ENCODE assay signal across 22 cellular contexts in the genomic region with DNA sequence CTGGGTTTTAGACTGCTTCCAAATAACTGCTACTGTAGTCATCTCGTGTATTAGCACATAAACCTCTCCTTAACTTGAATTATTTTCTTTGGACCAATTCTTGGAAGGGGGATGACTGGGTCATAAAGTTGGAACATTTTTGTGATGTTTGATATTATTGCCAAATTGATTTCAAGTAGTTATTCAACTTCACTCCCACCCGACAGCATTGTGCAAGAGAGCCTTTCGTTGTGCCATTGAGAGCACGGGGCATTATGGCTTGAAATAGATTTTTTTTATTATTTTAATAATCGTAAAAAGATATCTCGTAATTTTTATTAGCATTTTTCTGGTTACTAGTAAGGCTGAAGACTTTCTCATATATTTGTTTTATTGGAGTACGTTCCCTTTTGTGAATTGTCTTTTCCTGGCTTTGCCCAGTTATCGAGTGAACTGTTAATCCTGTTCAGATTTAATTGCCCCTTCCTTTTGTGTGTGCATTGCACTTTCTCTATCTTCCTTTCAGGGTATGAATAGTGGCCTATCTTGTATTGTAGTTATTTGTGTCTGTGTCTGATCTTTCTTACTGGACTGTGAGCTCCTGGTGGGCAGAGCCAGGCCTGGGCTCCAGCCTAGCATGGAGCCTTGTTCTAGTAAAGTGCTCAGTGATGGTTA.
DNase-seq lines count a peak whose midpoint lies in the region; FAIRE-seq and TF ChIP-seq lines count a peak whose summit lies in the region.
"Had no signal": no experiment of that assay in that cellular context is flagged by ENCODE, and none has a peak within 500 bp of the region (broad histone marks: within the 10 kb centered on the region; RNA-seq: fewer than 3 reads in every experiment).

No MANE protein-coding gene starts in this region.

- H3K9me3 ChIP-seq in osteoblast (ENCODE audit: low read depth, low read length), result no peaks in the 10 kb centered on the region
- no peaks in the 10 kb centered on the region for H3K9me3 ChIP-seq in uterus
- no peaks in the 10 kb centered on the region for H3K9me3 ChIP-seq in thyroid gland
- H3K9me3 ChIP-seq: Caco-2, MG63 had no signal

- WGBS in thyroid gland, 2 donors, result 73 to 77% methylated on average over 8 of the region's 8 CpGs

- H3K27ac ChIP-seq in VCaP (peak overlapping the region; percentile 45), osteoblast (ENCODE audit: low read depth, low read length) (no peak overlapping the region), uterus (no peak overlapping the region), thyroid gland (no peak overlapping the region)
- H3K27ac ChIP-seq: A549, C4-2B, RWPE1 had no signal

- H3K79me2 ChIP-seq in osteoblast (ENCODE audit: insufficient read depth, low read length), result no peaks in the 10 kb centered on the region

- intact Hi-C loops in uterus (cut with DNase I; ENCODE audit: low total_unique reads) (loop anchor here (5.0 kb wide), 1 partner anchor 250 kb away; no protein-coding TSS in a partner anchor), thyroid gland (cut with DNase I) (no loop called here)

- H3K4me1 ChIP-seq in osteoblast (ENCODE audit: insufficient read depth, low read length) (no peaks in the 10 kb centered on the region), uterus (no peaks in the 10 kb centered on the region), thyroid gland (no peaks in the 10 kb centered on the region)
- H3K4me1 ChIP-seq: A549, Caco-2 had no signal

- H4K20me1 ChIP-seq in osteoblast (ENCODE audit: insufficient read depth, low read length), result no peaks in the 10 kb centered on the region

- no peaks in the 10 kb centered on the region for H3K36me3 ChIP-seq in osteoblast (ENCODE audit: insufficient read depth, low read length)
- H3K36me3 ChIP-seq in uterus, result no peaks in the 10 kb centered on the region
- H3K36me3 ChIP-seq in thyroid gland, result no peaks in the 10 kb centered on the region
- H3K36me3 ChIP-seq: MG63 had no signal

- H3K4me2 ChIP-seq in osteoblast (ENCODE audit: insufficient read depth, low read length), result no peak overlapping the region
- H3K4me2 ChIP-seq: A549 had no signal

- H3K27me3 ChIP-seq in osteoblast (ENCODE audit: insufficient read depth, low read length) (no peaks in the 10 kb centered on the region), uterus (no peaks in the 10 kb centered on the region), thyroid gland (no peaks in the 10 kb centered on the region)
- H3K27me3 ChIP-seq: MG63 had no signal

- DNase-seq in EH (ENCODE audit: low read depth), result peak; percentile 38
- peak; percentile 22 for DNase-seq in osteoblast (ENCODE audit: insufficient read length, low spot score, missing footprints)
- peak; percentile 42 to 60 for DNase-seq in uterus
- DNase-seq in H54 (ENCODE audit: insufficient read length, low spot score), result no peak
- DNase-seq in thyroid gland, result no peak
- no peak for DNase-seq in NOMO-1 (lab: John Stamatoyannopoulos, UW; ENCODE audit: unreplicated experiment in 2 of 2)
- DNase-seq: Caco-2; CD8-positive, alpha-beta T cell; DMS79; GF-D8; Karpas-422; MG63; NCI-H1105 treated with DMSO at 0.1 percent for 48 hours; NCI-H2029; NCI-H526 treated with DMSO at 0.1 percent for 48 hours; SHP77 had no signal

- no peak overlapping the region for H3K4me3 ChIP-seq in osteoblast (ENCODE audit: insufficient read depth, low read length)
- H3K4me3 ChIP-seq in uterus, result no peak overlapping the region
- no peak overlapping the region for H3K4me3 ChIP-seq in thyroid gland (replicated peaks in 1 of 3)
- H3K4me3 ChIP-seq: A549, MG63 had no signal

- FAIRE-seq in H54 (lab: Jason Lieb, UNC), result no peak
- FAIRE-seq: A549, GM12891, H1 had no signal

- H2AFZ ChIP-seq in osteoblast (ENCODE audit: low read length), result no peak overlapping the region

- TF ChIP-seq CTCF in VCaP (conservative IDR thresholded peaks at IDR 0.05) (no peak), osteoblast (IDR thresholded peaks at IDR 0.05; ENCODE audit: extremely low read depth, low read depth, low read length) (no peak), uterus (IDR thresholded peaks at IDR 0.05) (no peak), thyroid gland (IDR thresholded peaks at IDR 0.05) (no peak)

- TF ChIP-seq POLR2A in uterus (IDR thresholded peaks at IDR 0.05) (no peak), H54 (IDR thresholded peaks at IDR 0.05; ENCODE audit: low read depth, low read length) (no peak), thyroid gland (IDR thresholded peaks at IDR 0.05) (no peak)

Comparison
In these comparisons a context has a peak if more than half of its experiments do, and no peak if none do; other contexts are left out.
1. DNase-seq: peak in EH (single experiment), osteoblast (single experiment) and uterus (2 of 2); none in H54 (single experiment), thyroid gland (0 of 2) and NOMO-1 (0 of 2).